Comparison of ENCODE assay signal across 1 cellular context in the genomic region with DNA sequence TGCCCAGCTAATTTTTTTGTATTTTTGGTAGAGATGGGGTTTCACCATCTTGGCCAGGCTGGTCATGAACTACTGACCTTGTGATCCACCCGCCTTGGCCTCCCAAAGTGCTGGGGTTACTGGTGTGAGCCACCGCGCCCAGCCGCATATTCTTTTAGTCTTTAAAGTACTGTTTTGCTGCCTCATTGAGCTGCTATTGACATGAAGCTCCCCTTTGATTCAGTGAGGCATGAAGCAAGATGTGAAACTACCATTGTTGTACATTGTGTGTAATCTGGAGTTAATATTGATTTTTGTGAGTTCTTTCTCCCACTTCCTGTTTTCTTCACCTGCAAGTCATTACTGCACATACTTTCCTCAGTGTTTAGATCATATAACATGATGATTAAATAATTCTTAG.
A peak's percentile ranks its signal among the peaks of the same experiment; 100 is the strongest.
TF ChIP-seq lines count a peak whose summit lies in the region.

No MANE protein-coding gene starts in this region.

TF ChIP-seq in HepG2, 621 proteins besides CTCF, POLR2A, EP300 and RAD21 (continued from another document and continues in another):
- TF ChIP-seq, protein P1, sequence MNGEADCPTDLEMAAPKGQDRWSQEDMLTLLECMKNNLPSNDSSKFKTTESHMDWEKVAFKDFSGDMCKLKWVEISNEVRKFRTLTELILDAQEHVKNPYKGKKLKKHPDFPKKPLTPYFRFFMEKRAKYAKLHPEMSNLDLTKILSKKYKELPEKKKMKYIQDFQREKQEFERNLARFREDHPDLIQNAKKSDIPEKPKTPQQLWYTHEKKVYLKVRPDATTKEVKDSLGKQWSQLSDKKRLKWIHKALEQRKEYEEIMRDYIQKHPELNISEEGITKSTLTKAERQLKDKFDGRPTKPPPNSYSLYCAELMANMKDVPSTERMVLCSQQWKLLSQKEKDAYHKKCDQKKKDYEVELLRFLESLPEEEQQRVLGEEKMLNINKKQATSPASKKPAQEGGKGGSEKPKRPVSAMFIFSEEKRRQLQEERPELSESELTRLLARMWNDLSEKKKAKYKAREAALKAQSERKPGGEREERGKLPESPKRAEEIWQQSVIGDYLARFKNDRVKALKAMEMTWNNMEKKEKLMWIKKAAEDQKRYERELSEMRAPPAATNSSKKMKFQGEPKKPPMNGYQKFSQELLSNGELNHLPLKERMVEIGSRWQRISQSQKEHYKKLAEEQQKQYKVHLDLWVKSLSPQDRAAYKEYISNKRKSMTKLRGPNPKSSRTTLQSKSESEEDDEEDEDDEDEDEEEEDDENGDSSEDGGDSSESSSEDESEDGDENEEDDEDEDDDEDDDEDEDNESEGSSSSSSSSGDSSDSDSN (CRISPR knock-in tag; IDR thresholded peaks at IDR 0.05) = no peak
- no peak for TF ChIP-seq MED13 (CRISPR knock-in tag; IDR thresholded peaks at IDR 0.05)
- TF ChIP-seq ZNF331 (CRISPR knock-in tag; IDR thresholded peaks at IDR 0.05) = peak; percentile 60; the same call in 1 of the 2 replicates
- no peak for TF ChIP-seq ZNF563 (CRISPR knock-in tag; IDR thresholded peaks at IDR 0.05)
- TF ChIP-seq STAG1 (CRISPR knock-in tag; IDR thresholded peaks at IDR 0.05) = no peak
- TF ChIP-seq HCFC1 (IDR thresholded peaks at IDR 0.05; ENCODE audit: low read depth, low read length) = no peak
- no peak for TF ChIP-seq SNAPC4 (CRISPR knock-in tag; IDR thresholded peaks at IDR 0.05)
- TF ChIP-seq, protein P2, sequence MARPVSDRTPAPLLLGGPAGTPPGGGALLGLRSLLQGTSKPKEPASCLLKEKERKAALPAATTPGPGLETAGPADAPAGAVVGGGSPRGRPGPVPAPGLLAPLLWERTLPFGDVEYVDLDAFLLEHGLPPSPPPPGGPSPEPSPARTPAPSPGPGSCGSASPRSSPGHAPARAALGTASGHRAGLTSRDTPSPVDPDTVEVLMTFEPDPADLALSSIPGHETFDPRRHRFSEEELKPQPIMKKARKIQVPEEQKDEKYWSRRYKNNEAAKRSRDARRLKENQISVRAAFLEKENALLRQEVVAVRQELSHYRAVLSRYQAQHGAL (CRISPR knock-in tag; IDR thresholded peaks at IDR 0.05; ENCODE audit: not compliant biosample characterization) = no peak
- no peak for TF ChIP-seq ZNF329 (CRISPR knock-in tag; IDR thresholded peaks at IDR 0.05; ENCODE audit: low read depth)
- no peak for TF ChIP-seq ZNF432 (CRISPR knock-in tag; IDR thresholded peaks at IDR 0.05; ENCODE audit: borderline replicate concordance)
- no peak for TF ChIP-seq U2AF2 (IDR thresholded peaks at IDR 0.05; ENCODE audit: low read depth, low read length)
- TF ChIP-seq TBX3 (IDR thresholded peaks at IDR 0.05; ENCODE audit: borderline replicate concordance) = peak; percentile 27; the same call in 1 of the 2 replicates
- TF ChIP-seq ZNF317 (CRISPR knock-in tag; IDR thresholded peaks at IDR 0.05) = 0 out of 2 replicates have a peak, but pooled peaks have one; percentile 21
- TF ChIP-seq, protein P3, sequence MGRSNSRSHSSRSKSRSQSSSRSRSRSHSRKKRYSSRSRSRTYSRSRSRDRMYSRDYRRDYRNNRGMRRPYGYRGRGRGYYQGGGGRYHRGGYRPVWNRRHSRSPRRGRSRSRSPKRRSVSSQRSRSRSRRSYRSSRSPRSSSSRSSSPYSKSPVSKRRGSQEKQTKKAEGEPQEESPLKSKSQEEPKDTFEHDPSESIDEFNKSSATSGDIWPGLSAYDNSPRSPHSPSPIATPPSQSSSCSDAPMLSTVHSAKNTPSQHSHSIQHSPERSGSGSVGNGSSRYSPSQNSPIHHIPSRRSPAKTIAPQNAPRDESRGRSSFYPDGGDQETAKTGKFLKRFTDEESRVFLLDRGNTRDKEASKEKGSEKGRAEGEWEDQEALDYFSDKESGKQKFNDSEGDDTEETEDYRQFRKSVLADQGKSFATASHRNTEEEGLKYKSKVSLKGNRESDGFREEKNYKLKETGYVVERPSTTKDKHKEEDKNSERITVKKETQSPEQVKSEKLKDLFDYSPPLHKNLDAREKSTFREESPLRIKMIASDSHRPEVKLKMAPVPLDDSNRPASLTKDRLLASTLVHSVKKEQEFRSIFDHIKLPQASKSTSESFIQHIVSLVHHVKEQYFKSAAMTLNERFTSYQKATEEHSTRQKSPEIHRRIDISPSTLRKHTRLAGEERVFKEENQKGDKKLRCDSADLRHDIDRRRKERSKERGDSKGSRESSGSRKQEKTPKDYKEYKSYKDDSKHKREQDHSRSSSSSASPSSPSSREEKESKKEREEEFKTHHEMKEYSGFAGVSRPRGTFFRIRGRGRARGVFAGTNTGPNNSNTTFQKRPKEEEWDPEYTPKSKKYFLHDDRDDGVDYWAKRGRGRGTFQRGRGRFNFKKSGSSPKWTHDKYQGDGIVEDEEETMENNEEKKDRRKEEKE (IDR thresholded peaks at IDR 0.05) = no peak
- TF ChIP-seq ZNF616 (CRISPR knock-in tag; IDR thresholded peaks at IDR 0.05; ENCODE audit: low read depth) = no peak
- TF ChIP-seq ZNF20 (CRISPR knock-in tag; IDR thresholded peaks at IDR 0.05) = no peak
- TF ChIP-seq, protein P4, sequence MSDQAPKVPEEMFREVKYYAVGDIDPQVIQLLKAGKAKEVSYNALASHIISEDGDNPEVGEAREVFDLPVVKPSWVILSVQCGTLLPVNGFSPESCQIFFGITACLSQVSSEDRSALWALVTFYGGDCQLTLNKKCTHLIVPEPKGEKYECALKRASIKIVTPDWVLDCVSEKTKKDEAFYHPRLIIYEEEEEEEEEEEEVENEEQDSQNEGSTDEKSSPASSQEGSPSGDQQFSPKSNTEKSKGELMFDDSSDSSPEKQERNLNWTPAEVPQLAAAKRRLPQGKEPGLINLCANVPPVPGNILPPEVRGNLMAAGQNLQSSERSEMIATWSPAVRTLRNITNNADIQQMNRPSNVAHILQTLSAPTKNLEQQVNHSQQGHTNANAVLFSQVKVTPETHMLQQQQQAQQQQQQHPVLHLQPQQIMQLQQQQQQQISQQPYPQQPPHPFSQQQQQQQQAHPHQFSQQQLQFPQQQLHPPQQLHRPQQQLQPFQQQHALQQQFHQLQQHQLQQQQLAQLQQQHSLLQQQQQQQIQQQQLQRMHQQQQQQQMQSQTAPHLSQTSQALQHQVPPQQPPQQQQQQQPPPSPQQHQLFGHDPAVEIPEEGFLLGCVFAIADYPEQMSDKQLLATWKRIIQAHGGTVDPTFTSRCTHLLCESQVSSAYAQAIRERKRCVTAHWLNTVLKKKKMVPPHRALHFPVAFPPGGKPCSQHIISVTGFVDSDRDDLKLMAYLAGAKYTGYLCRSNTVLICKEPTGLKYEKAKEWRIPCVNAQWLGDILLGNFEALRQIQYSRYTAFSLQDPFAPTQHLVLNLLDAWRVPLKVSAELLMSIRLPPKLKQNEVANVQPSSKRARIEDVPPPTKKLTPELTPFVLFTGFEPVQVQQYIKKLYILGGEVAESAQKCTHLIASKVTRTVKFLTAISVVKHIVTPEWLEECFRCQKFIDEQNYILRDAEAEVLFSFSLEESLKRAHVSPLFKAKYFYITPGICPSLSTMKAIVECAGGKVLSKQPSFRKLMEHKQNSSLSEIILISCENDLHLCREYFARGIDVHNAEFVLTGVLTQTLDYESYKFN (CRISPR knock-in tag; conservative IDR thresholded peaks at IDR 0.05) = peak; percentile 71
- TF ChIP-seq MIER3 (CRISPR knock-in tag; IDR thresholded peaks at IDR 0.05; ENCODE audit: borderline replicate concordance) = peak; percentile 81; the same call in 1 of the 2 replicates
- TF ChIP-seq, protein P5, sequence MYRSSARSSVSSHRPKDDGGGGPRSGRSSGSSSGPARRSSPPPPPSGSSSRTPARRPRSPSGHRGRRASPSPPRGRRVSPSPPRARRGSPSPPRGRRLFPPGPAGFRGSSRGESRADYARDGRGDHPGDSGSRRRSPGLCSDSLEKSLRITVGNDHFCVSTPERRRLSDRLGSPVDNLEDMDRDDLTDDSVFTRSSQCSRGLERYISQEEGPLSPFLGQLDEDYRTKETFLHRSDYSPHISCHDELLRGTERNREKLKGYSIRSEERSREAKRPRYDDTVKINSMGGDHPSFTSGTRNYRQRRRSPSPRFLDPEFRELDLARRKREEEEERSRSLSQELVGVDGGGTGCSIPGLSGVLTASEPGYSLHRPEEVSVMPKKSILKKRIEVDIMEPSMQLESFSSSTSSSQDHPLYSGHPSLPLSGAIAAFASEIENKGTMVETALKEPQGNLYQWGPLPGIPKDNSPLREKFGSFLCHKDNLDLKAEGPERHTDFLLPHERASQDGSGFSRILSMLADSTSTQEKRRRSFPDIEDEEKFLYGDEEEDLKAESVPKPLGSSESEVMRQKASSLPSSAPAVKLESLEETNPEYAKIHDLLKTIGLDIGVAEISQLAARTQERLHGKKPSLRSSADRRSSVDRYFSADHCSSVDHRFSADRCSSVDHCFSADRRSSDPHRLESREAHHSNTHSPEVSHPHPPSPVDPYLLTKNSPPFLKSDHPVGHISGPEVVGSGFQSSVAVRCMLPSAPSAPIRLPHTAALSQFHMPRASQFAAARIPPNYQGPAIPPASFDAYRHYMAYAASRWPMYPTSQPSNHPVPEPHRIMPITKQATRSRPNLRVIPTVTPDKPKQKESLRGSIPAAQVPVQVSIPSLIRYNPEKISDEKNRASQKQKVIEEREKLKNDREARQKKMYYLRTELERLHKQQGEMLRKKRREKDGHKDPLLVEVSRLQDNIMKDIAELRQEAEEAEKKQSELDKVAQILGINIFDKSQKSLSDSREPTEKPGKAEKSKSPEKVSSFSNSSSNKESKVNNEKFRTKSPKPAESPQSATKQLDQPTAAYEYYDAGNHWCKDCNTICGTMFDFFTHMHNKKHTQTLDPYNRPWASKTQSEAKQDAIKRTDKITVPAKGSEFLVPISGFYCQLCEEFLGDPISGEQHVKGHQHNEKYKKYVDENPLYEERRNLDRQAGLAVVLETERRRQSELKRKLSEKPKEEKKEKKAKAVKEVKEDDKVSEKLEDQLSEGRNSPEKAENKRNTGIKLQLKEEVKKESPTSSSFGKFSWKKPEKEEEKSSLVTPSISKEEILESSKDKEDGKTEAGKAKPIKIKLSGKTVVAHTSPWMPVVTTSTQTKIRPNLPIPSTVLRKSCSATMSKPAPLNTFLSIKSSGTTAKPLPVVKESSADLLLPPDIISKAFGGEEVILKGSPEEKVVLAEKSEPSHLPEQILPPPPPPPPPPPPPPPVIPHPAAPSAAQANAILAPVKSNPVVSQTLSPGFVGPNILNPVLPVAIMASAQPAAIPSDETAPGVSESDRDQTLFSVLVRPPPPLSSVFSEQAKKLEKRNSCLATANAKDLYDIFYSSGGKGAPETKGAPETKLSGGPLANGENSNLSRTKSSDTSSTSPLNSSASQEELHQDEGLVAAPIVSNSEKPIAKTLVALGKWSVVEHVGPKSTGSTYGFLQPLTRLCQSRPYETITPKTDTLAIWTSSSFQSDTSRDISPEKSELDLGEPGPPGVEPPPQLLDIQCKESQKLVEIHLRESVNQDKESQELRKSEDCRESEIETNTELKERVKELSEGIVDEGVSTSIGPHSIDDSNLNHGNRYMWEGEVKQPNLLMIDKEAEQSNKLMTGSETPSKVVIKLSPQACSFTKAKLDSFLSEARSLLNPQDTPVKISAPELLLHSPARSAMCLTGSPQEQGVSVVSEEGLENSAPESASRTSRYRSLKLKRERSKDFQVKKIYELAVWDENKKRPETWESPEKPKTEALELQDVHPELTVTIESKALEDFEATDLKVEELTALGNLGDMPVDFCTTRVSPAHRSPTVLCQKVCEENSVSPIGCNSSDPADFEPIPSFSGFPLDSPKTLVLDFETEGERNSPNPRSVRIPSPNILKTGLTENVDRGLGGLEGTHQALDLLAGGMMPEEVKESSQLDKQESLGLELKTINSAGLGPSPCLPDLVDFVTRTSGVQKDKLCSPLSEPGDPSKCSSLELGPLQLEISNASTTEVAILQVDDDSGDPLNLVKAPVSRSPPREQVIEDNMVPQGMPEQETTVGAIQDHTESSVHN (CRISPR knock-in tag; IDR thresholded peaks at IDR 0.05) = no peak
- no peak for TF ChIP-seq ZNF136 (CRISPR knock-in tag; IDR thresholded peaks at IDR 0.05; ENCODE audit: low read depth)
- no peak for TF ChIP-seq ZNF557 (CRISPR knock-in tag; IDR thresholded peaks at IDR 0.05)
- TF ChIP-seq, protein P6, sequence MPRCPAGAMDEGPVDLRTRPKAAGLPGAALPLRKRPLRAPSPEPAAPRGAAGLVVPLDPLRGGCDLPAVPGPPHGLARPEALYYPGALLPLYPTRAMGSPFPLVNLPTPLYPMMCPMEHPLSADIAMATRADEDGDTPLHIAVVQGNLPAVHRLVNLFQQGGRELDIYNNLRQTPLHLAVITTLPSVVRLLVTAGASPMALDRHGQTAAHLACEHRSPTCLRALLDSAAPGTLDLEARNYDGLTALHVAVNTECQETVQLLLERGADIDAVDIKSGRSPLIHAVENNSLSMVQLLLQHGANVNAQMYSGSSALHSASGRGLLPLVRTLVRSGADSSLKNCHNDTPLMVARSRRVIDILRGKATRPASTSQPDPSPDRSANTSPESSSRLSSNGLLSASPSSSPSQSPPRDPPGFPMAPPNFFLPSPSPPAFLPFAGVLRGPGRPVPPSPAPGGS (CRISPR knock-in tag; IDR thresholded peaks at IDR 0.05) = no peak
- no peak for TF ChIP-seq REXO4 (CRISPR knock-in tag; IDR thresholded peaks at IDR 0.05; ENCODE audit: borderline replicate concordance)
- TF ChIP-seq YY1 (IDR thresholded peaks at IDR 0.05; ENCODE audit: insufficient read depth, insufficient replicate concordance, low read depth, low read length) = no peak
